In genomic region chr17:42804918-42805367, GRCh38 we compare ENCODE assay signal across 23 cellular contexts. TPM values are rescaled to one million over a fixed set of nuclear protein-coding genes. Genes with fewer than 3 reads are reported as not detected.
DNase-seq lines count a peak whose midpoint lies in the region; ATAC-seq, FAIRE-seq and TF ChIP-seq lines count a peak whose summit lies in the region.
"Had no signal": no experiment of that assay in that cellular context is flagged by ENCODE, and none has a peak within 500 bp of the region (broad histone marks: within the 10 kb centered on the region; RNA-seq: fewer than 3 reads in every experiment).

No MANE protein-coding gene starts in this region.

- no peak overlapping the region for H3K18ac ChIP-seq in IMR-90 (ENCODE audit: low read depth, low read length)

- no peak overlapping the region for H3K9ac ChIP-seq in IMR-90 (ENCODE audit: low read depth, low read length)
- H3K9ac ChIP-seq in kidney (ENCODE audit: low read length in 2 of 2): peak overlapping the region in 1 of 2 donors; percentile 36

- ATAC-seq in IMR-90 (ENCODE audit: low read depth) (no peak), HG02763 (IDR thresholded peaks at IDR 0.05; ENCODE audit: unreplicated experiment) (no peak)
- ATAC-seq: activated CD4-positive, CD25-positive, alpha-beta regulatory T cell treated with anti-CD3 and anti-CD28 coated beads, Interleukin-2, amount 50 U/mL, for 24 hours; activated T-helper 17 cell treated with anti-CD3 and anti-CD28 coated beads, Interleukin-2, amount 50 U/mL, for 72 hours; foreskin keratinocyte; sciatic nerve; stimulated activated naive CD8-positive, alpha-beta T cell treated with anti-CD3 and anti-CD28 coated beads, Interleukin-15, amount 100 ng/mL, for 72 hours had no signal

- H2BK5ac ChIP-seq in IMR-90 (ENCODE audit: low read depth, low read length, poor library complexity, severe bottlenecking): no peak overlapping the region

- H2BK20ac ChIP-seq in IMR-90 (ENCODE audit: low read depth, low read length): no peak overlapping the region

- no peak overlapping the region for H4K5ac ChIP-seq in IMR-90 (ENCODE audit: low read depth, low read length)

- H3K14ac ChIP-seq in IMR-90 (replicated peaks; ENCODE audit: low read depth, low read length): no peak overlapping the region

- TF ChIP-seq CTCF in IMR-90 (conservative IDR thresholded peaks at IDR 0.05; ENCODE audit: low read depth, low read length): no peak
- TF ChIP-seq CTCF in kidney (IDR thresholded peaks at IDR 0.05; ENCODE audit: borderline replicate concordance, extremely low read depth, insufficient read depth): no peak

- H3K56ac ChIP-seq in IMR-90 (ENCODE audit: extremely low read depth, insufficient read depth, low read length): no peak overlapping the region

- no peak overlapping the region for H2AFZ ChIP-seq in IMR-90 (replicated peaks; ENCODE audit: low read length, poor library complexity)

- H4K8ac ChIP-seq in IMR-90 (ENCODE audit: low read depth in 2 of 2, low read length in 2 of 2): no peak overlapping the region

- no peak overlapping the region for H3K27ac ChIP-seq in IMR-90 (ENCODE audit: insufficient read depth, low read length)
- peak overlapping the region; percentile 48 to 73 for H3K27ac ChIP-seq in kidney (ENCODE audit: low read depth in 2 of 2, low read length in 2 of 2)
- H3K27ac ChIP-seq: foreskin keratinocyte had no signal

- H3K4ac ChIP-seq in IMR-90 (ENCODE audit: low read depth, low read length): no peak overlapping the region

- no peak overlapping the region for H3K4me2 ChIP-seq in IMR-90 (ENCODE audit: low read depth, low read length)

- H2AK5ac ChIP-seq in IMR-90 (ENCODE audit: low read depth, low read length): no peak overlapping the region

- TF ChIP-seq POLR2A in IMR-90 (IDR thresholded peaks at IDR 0.05; ENCODE audit: low read depth, low read length): no peak

- H3K27me3 ChIP-seq in IMR-90 (ENCODE audit: control insufficient read depth, insufficient read depth, low read length): no peaks in the 10 kb centered on the region
- H3K27me3 ChIP-seq: foreskin keratinocyte had no signal

- peaks cover 5% of the 10 kb centered on the region; the same call in 1 of the 2 replicates for H3K9me1 ChIP-seq in IMR-90 (ENCODE audit: insufficient read depth, low read length)

- intact Hi-C loops in IMR-90 (cut with micrococcal nuclease): no loop called here
- intact Hi-C loops in kidney (cut with DNase I): no loop called here

- no peak overlapping the region for H3K23ac ChIP-seq in IMR-90 (ENCODE audit: low read depth, low read length)

- TF ChIP-seq RAD21 in IMR-90 (IDR thresholded peaks at IDR 0.05; ENCODE audit: low read length): no peak

- no peak overlapping the region for H4K91ac ChIP-seq in IMR-90 (ENCODE audit: insufficient read depth, low read depth, low read length)

- no peak overlapping the region for H2BK15ac ChIP-seq in IMR-90 (ENCODE audit: low read depth, low read length)

- H3K79me1 ChIP-seq in IMR-90 (ENCODE audit: low read depth in 1 of 2, low read length in 2 of 2): no peaks in the 10 kb centered on the region

- no peaks in the 10 kb centered on the region for H4K20me1 ChIP-seq in IMR-90 (ENCODE audit: insufficient read depth, low read length)

- FAIRE-seq in kidney (lab: Jason Lieb, UNC): no peak
- FAIRE-seq: bronchial epithelial cell, urothelium cell line had no signal

- H3K4me1 ChIP-seq in IMR-90 (ENCODE audit: control insufficient read depth, insufficient read depth, low read length) (peaks cover 3% of the 10 kb centered on the region; the same call in 1 of the 2 replicates), kidney (ENCODE audit: control insufficient read depth in 1 of 2, insufficient read depth in 1 of 2, low read depth in 1 of 2, low read length in 2 of 2) (peaks cover 3 to 5% of the 10 kb centered on the region in 2 donors)
- H3K4me1 ChIP-seq: foreskin keratinocyte had no signal

- DNase-seq in IMR-90: peak; percentile 13
- peak; percentile 95 for DNase-seq in NCI-H69 (lab: John Stamatoyannopoulos, UW)
- no peak for DNase-seq in kidney
- peak; percentile 41 for DNase-seq in renal cortical epithelial cell (ENCODE audit: low read depth)
- DNase-seq in activated naive CD4-positive, alpha-beta T cell treated with Interleukin-2 at 50 U/mL for 16 hours: no peak
- DNase-seq in Ammon's horn (ENCODE audit: low spot score): no peak
- DNase-seq: dermis blood vessel endothelial cell; foreskin keratinocyte; H7; NCI-H1092; NCI-H345; nucleus accumbens; stimulated activated naive CD8-positive, alpha-beta T cell treated with anti-CD3 and anti-CD28 coated beads, Interleukin-15, amount 100 ng/mL, for 72 hours had no signal

- CTCF ChIA-PET in IMR-90 (lab: Yijun Ruan, JAX): no interaction called here

- no peak overlapping the region for H3K4me3 ChIP-seq in IMR-90 (ENCODE audit: insufficient read depth, low read depth, low read length)
- no peak overlapping the region for H3K4me3 ChIP-seq in kidney (ENCODE audit: low read length in 2 of 2)

- H2AK9ac ChIP-seq in IMR-90 (replicated peaks; ENCODE audit: low read depth, low read length, poor library complexity): no peak overlapping the region

- H2BK120ac ChIP-seq in IMR-90 (ENCODE audit: low read depth, low read length): no peak overlapping the region

- WGBS in IMR-90 (ENCODE audit: extremely low coverage in 2 of 2, insufficient read length in 1 of 2), 2 experiments: no CpG with 5 or more reads among the region's 1 CpG

- no TSS peak for BruUV-seq in IMR-90 (replicated peaks; lab: Mats Ljungman, UMichigan)

- in situ Hi-C loops in IMR-90 (cut with MboI; ENCODE audit: low sequenced_read_pairs): no loop called here

- no peaks in the 10 kb centered on the region for H3K36me3 ChIP-seq in IMR-90 (ENCODE audit: control insufficient read depth, insufficient read depth, low read length)
- no peaks in the 10 kb centered on the region for H3K36me3 ChIP-seq in kidney (ENCODE audit: control insufficient read depth in 1 of 2, insufficient read depth in 2 of 2, low read length in 2 of 2)

- H3K9me3 ChIP-seq in IMR-90 (ENCODE audit: control insufficient read depth, insufficient read depth, low read length): no peaks in the 10 kb centered on the region
- no peaks in the 10 kb centered on the region for H3K9me3 ChIP-seq in kidney (ENCODE audit: control insufficient read depth in 1 of 2, low read length in 2 of 2)
- H3K9me3 ChIP-seq: Caco-2 had no signal

- POLR2A ChIA-PET in IMR-90 (lab: Charles Lee; ENCODE audit: unreplicated experiment): no interaction called here

- dilution Hi-C loops in IMR-90 (cut with HindIII; ENCODE audit: low sequenced_read_pairs, unreplicated experiment): no loop called here

TF ChIP-seq in IMR-90, 13 proteins besides CTCF, POLR2A, EP300 and RAD21 (continues in another document):
- TF ChIP-seq NFE2L2 (IDR thresholded peaks at IDR 0.05; ENCODE audit: low read depth, low read length): no peak
- TF ChIP-seq CHD1 (IDR thresholded peaks at IDR 0.05; ENCODE audit: low read depth, low read length): no peak
- no peak for TF ChIP-seq USF2 (IDR thresholded peaks at IDR 0.05; ENCODE audit: low read depth, low read length)

RNA-seq across cellular contexts. Expression of gene CNTD1, which starts 6.3 kb away (rescaled TPM):
- total RNA-seq in IMR-90 (2012; rRNA removed) (not detected in 2 replicates), kidney (0.60 TPM), renal cortical epithelial cell (0.05 TPM in 1 of 2 replicates, not detected in the other)
- polyA plus RNA-seq in IMR-90 (2012; rRNA removed) (not detected in 2 replicates), kidney (ENCODE audit: insufficient read depth, low read depth, low replicate concordance) (0.95 TPM)
- polyA plus RNA-seq in IMR-90 (2012; cell fraction: cytosol; rRNA removed): not detected in 2 replicates
- polyA plus RNA-seq in IMR-90 (2012; cell fraction: nucleus; rRNA removed; ENCODE audit: low replicate concordance): not detected in 2 replicates
- total RNA-seq: activated CD8-positive, alpha-beta memory T cell treated with anti-CD3 and anti-CD28 coated beads for 36 hours; bronchial epithelial cell; foreskin keratinocyte; G401; T-helper 2 cell treated with Interferon-gamma antibody and Interleukin-4, amounts not matched to agents 100 ng/mL and 5 ng/mL, for 36 hours had no signal

RNA-seq across cellular contexts. Expression of gene COA3, which starts 6.4 kb away (rescaled TPM):
- total RNA-seq in IMR-90 (2012; rRNA removed): 50.5 and 78.1 TPM in 2 replicates
- polyA plus RNA-seq in IMR-90 (2012; rRNA removed): 66.8 and 75.9 TPM in 2 replicates
- 98.0 and 195 TPM in 2 replicates for polyA plus RNA-seq in IMR-90 (2012; cell fraction: cytosol; rRNA removed)
- polyA plus RNA-seq in IMR-90 (2012; cell fraction: nucleus; rRNA removed; ENCODE audit: low replicate concordance): 20.9 and 24.9 TPM in 2 replicates
- total RNA-seq in kidney: 144 TPM
- polyA plus RNA-seq in kidney (ENCODE audit: insufficient read depth, low read depth, low replicate concordance): 656 TPM
- 81.1 and 89.7 TPM in 2 replicates for total RNA-seq in renal cortical epithelial cell

RNA-seq across cellular contexts. Expression of gene BECN1, which starts 19.1 kb away (rescaled TPM):
- total RNA-seq in IMR-90 (2012; rRNA removed) (93.9 and 119 TPM in 2 replicates), kidney (95.1 TPM), renal cortical epithelial cell (104 and 145 TPM in 2 replicates)
- polyA plus RNA-seq in IMR-90 (2012; rRNA removed) (73.1 and 84.0 TPM in 2 replicates), kidney (ENCODE audit: insufficient read depth, low read depth, low replicate concordance) (65.9 TPM)
- polyA plus RNA-seq in IMR-90 (2012; cell fraction: cytosol; rRNA removed): 26.2 and 35.4 TPM in 2 replicates
- polyA plus RNA-seq in IMR-90 (2012; cell fraction: nucleus; rRNA removed; ENCODE audit: low replicate concordance): 31.7 and 64.5 TPM in 2 replicates

RNA-seq across cellular contexts. Expression of gene WNK4, which starts 24.5 kb away (rescaled TPM):
- 1.3 and 1.9 TPM in 2 replicates for total RNA-seq in IMR-90 (2012; rRNA removed)
- polyA plus RNA-seq in IMR-90 (2012; rRNA removed): 15.1 and 16.2 TPM in 2 replicates
- 6.8 and 7.9 TPM in 2 replicates for polyA plus RNA-seq in IMR-90 (2012; cell fraction: cytosol; rRNA removed)
- polyA plus RNA-seq in IMR-90 (2012; cell fraction: nucleus; rRNA removed; ENCODE audit: low replicate concordance): 41.3 and 74.4 TPM in 2 replicates
- 14.9 TPM for total RNA-seq in kidney
- 26.4 TPM for polyA plus RNA-seq in kidney (ENCODE audit: insufficient read depth, low read depth, low replicate concordance)
- 1.9 and 9.7 TPM in 2 replicates for total RNA-seq in renal cortical epithelial cell
- total RNA-seq: G401 had no signal

RNA-seq across cellular contexts. Expression of gene PSME3, which starts 28.3 kb away (rescaled TPM):
- 72.4 and 92.2 TPM in 2 replicates for total RNA-seq in IMR-90 (2012; rRNA removed)
- polyA plus RNA-seq in IMR-90 (2012; rRNA removed): 89.4 and 100 TPM in 2 replicates
- 47.7 and 75.9 TPM in 2 replicates for polyA plus RNA-seq in IMR-90 (2012; cell fraction: cytosol; rRNA removed)
- polyA plus RNA-seq in IMR-90 (2012; cell fraction: nucleus; rRNA removed; ENCODE audit: low replicate concordance): 17.6 and 50.1 TPM in 2 replicates
- 115 TPM for total RNA-seq in kidney
- 60.3 TPM for polyA plus RNA-seq in kidney (ENCODE audit: insufficient read depth, low read depth, low replicate concordance)
- 138 and 153 TPM in 2 replicates for total RNA-seq in renal cortical epithelial cell

Comparison
In these comparisons a context has a peak if more than half of its experiments do, and no peak if none do; other contexts are left out.
1. DNase-seq: peak in IMR-90 (single experiment), NCI-H69 (single experiment) and renal cortical epithelial cell (single experiment); none in kidney (single experiment), activated naive CD4-positive, alpha-beta T cell treated with Interleukin-2 at 50 U/mL for 16 hours (single experiment) and Ammon's horn (single experiment).